In genomic region chr3:142596726-142597088, GRCh38 we compare ENCODE assay signal across 8 cellular contexts. TPM values are rescaled to one million over a fixed set of nuclear protein-coding genes. Genes with fewer than 3 reads are reported as not detected.
A peak's percentile ranks its signal among the peaks of the same experiment; 100 is the strongest.
DNase-seq lines count a peak whose midpoint lies in the region.

No MANE protein-coding gene starts in this region.

- POLR2A ChIA-PET in activated CD4-positive, alpha-beta memory T cell treated with anti-CD3 and anti-CD28 coated beads, Interleukin-2, amount 10 ng/mL, durations not matched to agents 7 days and 5 days (lab: Charles Lee) = interaction anchor here (0.9 to 13.0 kb wide), 3 partner anchors 18 to 405 kb away, joined by 3 to 97 read pairs (median 6); partner anchors contain the start of gene ATR

- no peak overlapping the region for H3K27ac Mint-ChIP-seq in activated CD4-positive, alpha-beta memory T cell treated with anti-CD3 and anti-CD28 coated beads, Interleukin-2, amount 10 ng/mL, durations not matched to agents 7 days and 5 days

- no peaks in the 10 kb centered on the region for H3K9me3 Mint-ChIP-seq in activated CD4-positive, alpha-beta memory T cell treated with anti-CD3 and anti-CD28 coated beads, Interleukin-2, amount 10 ng/mL, durations not matched to agents 7 days and 5 days

- no peaks in the 10 kb centered on the region for H3K36me3 Mint-ChIP-seq in activated CD4-positive, alpha-beta memory T cell treated with anti-CD3 and anti-CD28 coated beads, Interleukin-2, amount 10 ng/mL, durations not matched to agents 7 days and 5 days (ENCODE audit: low read depth)

- H3K4me3 ChIP-seq in iPS-20b (ENCODE audit: low read length) = peak overlapping the region; percentile 80

- H3K36me3 ChIP-seq in iPS-20b (ENCODE audit: insufficient read depth, low read depth, low read length) = no peaks in the 10 kb centered on the region

- H3K27me3 ChIP-seq in iPS-20b (ENCODE audit: insufficient read depth, low read length) = peaks cover 12% of the 10 kb centered on the region; the same call in 1 of the 2 replicates

- H3K4me1 ChIP-seq in iPS-20b (ENCODE audit: insufficient read depth, low read length) = peaks cover 7% of the 10 kb centered on the region; the same call in 1 of the 2 replicates

- peaks cover 15% of the 10 kb centered on the region for H3K4me1 Mint-ChIP-seq in activated CD4-positive, alpha-beta memory T cell treated with anti-CD3 and anti-CD28 coated beads, Interleukin-2, amount 10 ng/mL, durations not matched to agents 7 days and 5 days

- peak overlapping the region; percentile 65; the same call in 1 of the 2 replicates for H3K9ac ChIP-seq in iPS-20b (ENCODE audit: low read depth, low read length)

- peaks cover 2% of the 10 kb centered on the region for H3K27me3 Mint-ChIP-seq in activated CD4-positive, alpha-beta memory T cell treated with anti-CD3 and anti-CD28 coated beads, Interleukin-2, amount 10 ng/mL, durations not matched to agents 7 days and 5 days

- CTCF ChIA-PET in activated CD4-positive, alpha-beta memory T cell treated with anti-CD3 and anti-CD28 coated beads, Interleukin-2, amount 10 ng/mL, durations not matched to agents 7 days and 5 days (lab: Charles Lee) = interaction anchor here (1.5 kb wide), 1 partner anchor 12 kb away, joined by 4 read pairs; no protein-coding TSS in a partner anchor

- no peak overlapping the region for H3K27ac ChIP-seq in iPS-20b (ENCODE audit: low read length)
- peak overlapping the region; percentile 26 for H3K27ac ChIP-seq in substantia nigra (ENCODE audit: low read depth, low read length, poor library complexity, severe bottlenecking)

- peak; percentile 49 to 71 for DNase-seq in NCI-H524 (lab: John Stamatoyannopoulos, UW)
- DNase-seq in NCI-H524 treated with DMSO at 0.1 percent for 48 hours (lab: John Stamatoyannopoulos, UW) = no peak
- DNase-seq in activated CD4-positive, alpha-beta memory T cell treated with anti-CD3 and anti-CD28 coated beads, Interleukin-2, amount 10 ng/mL, durations not matched to agents 7 days and 5 days = no peak
- no peak for DNase-seq in substantia nigra (lab: John Stamatoyannopoulos, UW)
- DNase-seq in stimulated activated CD4-positive, alpha-beta T cell treated with anti-CD3 and anti-CD28 coated beads, Interleukin-1b, Interleukin-23, amount 100 ng/mL, for 48 hours = no peak
- no peak for DNase-seq in HT-29 (ENCODE audit: low spot score)
- DNase-seq in stimulated activated CD4-positive, alpha-beta T cell treated with anti-CD3 and anti-CD28 coated beads, Interleukin-4, amount 100 ng/mL, for 4 hours = no peak

- H3K4me3 Mint-ChIP-seq in activated CD4-positive, alpha-beta memory T cell treated with anti-CD3 and anti-CD28 coated beads, Interleukin-2, amount 10 ng/mL, durations not matched to agents 7 days and 5 days = peak overlapping the region; percentile 93

- no peaks in the 10 kb centered on the region for H3K9me3 ChIP-seq in iPS-20b (ENCODE audit: insufficient read depth, low read depth, low read length)

RNA-seq across cellular contexts. Expression of gene PLS1, which starts 0.5 kb away (rescaled TPM):
- 1 to 10 TPM; 3.1 to 3.6 TPM for total RNA-seq in activated CD4-positive, alpha-beta memory T cell treated with anti-CD3 and anti-CD28 coated beads, Interleukin-2, amount 10 ng/mL, durations not matched to agents 7 days and 5 days
- total RNA-seq in HT-29 (2014; rRNA removed; shearing (Covaris generic)) = 38.5 and 40.3 TPM in 2 replicates

RNA-seq across cellular contexts. Expression of gene ATR, which starts 18.2 kb away (rescaled TPM):
- 10 to 100 TPM; 24.5 to 24.7 TPM for total RNA-seq in activated CD4-positive, alpha-beta memory T cell treated with anti-CD3 and anti-CD28 coated beads, Interleukin-2, amount 10 ng/mL, durations not matched to agents 7 days and 5 days
- 12.9 and 15.4 TPM in 2 replicates for total RNA-seq in HT-29 (2014; rRNA removed; shearing (Covaris generic))

Comparison
In these comparisons a context has a peak if more than half of its experiments do, and no peak if none do; other contexts are left out.
1. DNase-seq: peak in NCI-H524 (2 of 2); none in NCI-H524 treated with DMSO at 0.1 percent for 48 hours (single experiment), activated CD4-positive, alpha-beta memory T cell treated with anti-CD3 and anti-CD28 coated beads, Interleukin-2, amount 10 ng/mL, durations not matched to agents 7 days and 5 days (single experiment), substantia nigra (0 of 49), stimulated activated CD4-positive, alpha-beta T cell treated with anti-CD3 and anti-CD28 coated beads, Interleukin-1b, Interleukin-23, amount 100 ng/mL, for 48 hours (single experiment), HT-29 (single experiment) and stimulated activated CD4-positive, alpha-beta T cell treated with anti-CD3 and anti-CD28 coated beads, Interleukin-4, amount 100 ng/mL, for 4 hours (0 of 2).